ENCODE assay signal across 10 cellular contexts in genomic region chr4:136650541-136651277, GRCh38.
DNase-seq lines count a peak whose midpoint lies in the region; ATAC-seq and TF ChIP-seq lines count a peak whose summit lies in the region.
"Had no signal": no experiment of that assay in that cellular context is flagged by ENCODE, and none has a peak within 500 bp of the region (broad histone marks: within the 10 kb centered on the region; RNA-seq: fewer than 3 reads in every experiment).

No MANE protein-coding gene starts in this region.

- TF ChIP-seq POLR2A in prostate gland (IDR thresholded peaks at IDR 0.05): no peak

- WGBS in prostate gland: 25% methylated on average over 5 of the region's 5 CpGs

- peak overlapping the region; percentile 84 for H3K4me3 Mint-ChIP-seq in natural killer cell
- H3K4me3 Mint-ChIP-seq: activated naive CD8-positive, alpha-beta T cell treated with anti-CD3 and anti-CD28 coated beads for 36 hours had no signal

- H3K9me3 Mint-ChIP-seq in natural killer cell: no peaks in the 10 kb centered on the region

- no peaks in the 10 kb centered on the region for H3K4me1 ChIP-seq in prostate gland (replicated peaks)
- H3K4me1 ChIP-seq: psoas muscle had no signal

- no peak overlapping the region for H3K27ac ChIP-seq in prostate gland
- H3K27ac ChIP-seq: psoas muscle had no signal

- DNase-seq in HK-2 (ENCODE audit: unreplicated experiment) (peak; percentile 21), SW480 (ENCODE audit: low spot score) (peak; percentile 22), natural killer cell (no peak), MV-4-11 (lab: John Stamatoyannopoulos, UW) (no peak), KG1 (lab: John Stamatoyannopoulos, UW) (no peak), SKM-1 treated with dmso at 0.1 percent for 144 hours (lab: John Stamatoyannopoulos, UW; ENCODE audit: unreplicated experiment) (no peak), prostate gland (ENCODE audit: low spot score) (no peak)
- DNase-seq: activated naive CD8-positive, alpha-beta T cell treated with anti-CD3 and anti-CD28 coated beads for 36 hours; psoas muscle had no signal

- intact Hi-C loops in natural killer cell (cut with micrococcal nuclease): no loop called here
- intact Hi-C loops in prostate gland (cut with DNase I): no loop called here

- no peak for TF ChIP-seq CTCF in natural killer cell (IDR thresholded peaks at IDR 0.05)
- TF ChIP-seq CTCF in prostate gland (IDR thresholded peaks at IDR 0.05): no peak

- no peaks in the 10 kb centered on the region for H3K27me3 Mint-ChIP-seq in natural killer cell (ENCODE audit: low read depth in 2 of 2)
- H3K27me3 Mint-ChIP-seq: activated naive CD8-positive, alpha-beta T cell treated with anti-CD3 and anti-CD28 coated beads for 36 hours had no signal

- H3K27ac Mint-ChIP-seq in natural killer cell: peak overlapping the region; percentile 65 to 87
- H3K27ac Mint-ChIP-seq: activated naive CD8-positive, alpha-beta T cell treated with anti-CD3 and anti-CD28 coated beads for 36 hours had no signal

- ATAC-seq in GM19467 (IDR thresholded peaks at IDR 0.05; ENCODE audit: unreplicated experiment) (peak; percentile 72), natural killer cell (peak; percentile 84 to 96 (median 86))
- ATAC-seq: psoas muscle had no signal

- H3K9me3 ChIP-seq in prostate gland: no peaks in the 10 kb centered on the region
- H3K9me3 ChIP-seq: psoas muscle had no signal

- peaks cover 27 to 29% of the 10 kb centered on the region in 2 donors for H3K4me1 Mint-ChIP-seq in natural killer cell
- H3K4me1 Mint-ChIP-seq: activated naive CD8-positive, alpha-beta T cell treated with anti-CD3 and anti-CD28 coated beads for 36 hours had no signal

- peaks cover 7% of the 10 kb centered on the region for H3K36me3 Mint-ChIP-seq in natural killer cell
- H3K36me3 Mint-ChIP-seq: activated naive CD8-positive, alpha-beta T cell treated with anti-CD3 and anti-CD28 coated beads for 36 hours had no signal

- H3K36me3 ChIP-seq in prostate gland: no peaks in the 10 kb centered on the region

- no peaks in the 10 kb centered on the region for H3K27me3 ChIP-seq in prostate gland (replicated peaks; ENCODE audit: insufficient read depth)

- H3K4me3 ChIP-seq in prostate gland: no peak overlapping the region
- H3K4me3 ChIP-seq: psoas muscle had no signal

Comparison
In these comparisons a context has a peak if more than half of its experiments do, and no peak if none do; other contexts are left out.
1. DNase-seq: peak in HK-2 (single experiment) and SW480 (single experiment); none in natural killer cell (single experiment), MV-4-11 (single experiment), KG1 (single experiment), SKM-1 treated with dmso at 0.1 percent for 144 hours (single experiment) and prostate gland (single experiment).